ENCODE assay signal across 20 cellular contexts in the genomic region with DNA sequence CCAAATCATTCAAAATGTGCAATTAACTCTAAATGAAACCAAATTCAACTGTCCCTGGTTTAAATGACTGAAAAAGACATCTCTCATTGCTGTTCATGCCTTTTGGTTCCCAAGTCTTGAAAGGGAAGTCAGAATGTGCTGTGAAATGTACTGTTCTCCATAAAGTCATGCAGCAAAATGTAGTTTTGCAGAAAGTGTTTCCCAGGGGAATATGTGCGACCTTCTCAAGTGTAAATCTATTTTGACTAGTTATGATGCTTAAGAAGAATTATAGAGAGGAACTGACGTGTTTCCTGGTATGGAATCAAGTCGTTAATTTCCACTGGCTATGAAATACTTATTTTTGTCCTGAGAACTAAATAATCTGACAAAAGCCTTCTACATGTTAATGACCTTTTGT.
A peak's percentile ranks its signal among the peaks of the same experiment; 100 is the strongest.
DNase-seq lines count a peak whose midpoint lies in the region; ATAC-seq, FAIRE-seq and TF ChIP-seq lines count a peak whose summit lies in the region.
"Had no signal": no experiment of that assay in that cellular context is flagged by ENCODE, and none has a peak within 500 bp of the region (broad histone marks: within the 10 kb centered on the region; RNA-seq: fewer than 3 reads in every experiment).

No MANE protein-coding gene starts in this region.

- ATAC-seq in naive B cell (ENCODE audit: low read depth in 2 of 2) (peak in 1 of 2 donors; percentile 45), HG02623 (IDR thresholded peaks at IDR 0.05; ENCODE audit: unreplicated experiment) (no peak)
- ATAC-seq: PC-3 had no signal

- H2AFZ ChIP-seq in endothelial cell of umbilical vein (ENCODE audit: low read depth, low read length) = no peak overlapping the region

- intact Hi-C loops in endothelial cell of umbilical vein (cut with micrococcal nuclease) = no loop called here

- POLR2A ChIA-PET in endothelial cell of umbilical vein (lab: Charles Lee) = no interaction called here

- CTCF ChIA-PET in endothelial cell of umbilical vein (lab: Charles Lee) = no interaction called here

- BruUV-seq in endothelial cell of umbilical vein (replicated peaks; lab: Mats Ljungman, UMichigan) = no TSS peak

- dilution Hi-C loops in endothelial cell of umbilical vein (cut with MboI; ENCODE audit: extremely low pct_ligation_motif_present, low sequenced_read_pairs) = no loop called here

- TF ChIP-seq POLR2A in endothelial cell of umbilical vein (IDR thresholded peaks at IDR 0.05; ENCODE audit: low read depth, low read length) = no peak

- peak overlapping the region in 1 of 6 donors; percentile 38 for H3K27ac Mint-ChIP-seq in naive B cell
- H3K27ac Mint-ChIP-seq: CD4-positive, CD25-positive, alpha-beta regulatory T cell had no signal

- H3K36me3 ChIP-seq in endothelial cell of umbilical vein (ENCODE audit: control insufficient read depth in 2 of 2, extremely low read depth in 1 of 2, insufficient read depth in 2 of 2, low read length in 2 of 2) = no peaks in the 10 kb centered on the region
- H3K36me3 ChIP-seq in BE2C = no peaks in the 10 kb centered on the region

- peaks cover 0 to 1% of the 10 kb centered on the region in 2 experiments for H3K27me3 ChIP-seq in endothelial cell of umbilical vein (ENCODE audit: control insufficient read depth in 2 of 2, insufficient read depth in 2 of 2, low read length in 2 of 2)
- no peaks in the 10 kb centered on the region for H3K27me3 ChIP-seq in BE2C

- H4K20me1 ChIP-seq in endothelial cell of umbilical vein (replicated peaks; ENCODE audit: control insufficient read depth, extremely low read depth, insufficient read depth, low read length) = no peaks in the 10 kb centered on the region

- H3K9me3 ChIP-seq in endothelial cell of umbilical vein (replicated peaks; ENCODE audit: control insufficient read depth, insufficient read depth, low read length) (no peaks in the 10 kb centered on the region), BE2C (no peaks in the 10 kb centered on the region)

- H3K4me1 ChIP-seq in endothelial cell of umbilical vein (ENCODE audit: control insufficient read depth, extremely low read depth, insufficient read depth, low read length) = no peaks in the 10 kb centered on the region
- H3K4me1 ChIP-seq in BE2C = no peaks in the 10 kb centered on the region

- H3K36me3 Mint-ChIP-seq in naive B cell = no peaks in the 10 kb centered on the region
- H3K36me3 Mint-ChIP-seq: CD4-positive, CD25-positive, alpha-beta regulatory T cell had no signal

- DNase-seq in NOMO-1 treated with DMSO at 0.1 percent for 48 hours (lab: John Stamatoyannopoulos, UW; ENCODE audit: unreplicated experiment) (peak; percentile 43), NOMO-1 treated with dmso at 0.1 percent for 144 hours (lab: John Stamatoyannopoulos, UW; ENCODE audit: unreplicated experiment) (no peak), endothelial cell of umbilical vein (ENCODE audit: low read depth, low spot score) (peak; percentile 40), naive B cell (peak; percentile 4), BE2C (no peak), UCSD-AML1 (lab: John Stamatoyannopoulos, UW; ENCODE audit: unreplicated experiment) (no peak), medulla oblongata (ENCODE audit: extremely low spot score) (no peak)
- DNase-seq: 8988T; CD4-positive, CD25-positive, alpha-beta regulatory T cell; DMS79; H7; Kasumi-1; NCI-H1417; NCI-H1694 treated with DMSO at 0.1 percent for 48 hours; NCI-H2081 treated with DMSO at 0.1 percent for 48 hours; NCI-H446 treated with DMSO at 0.1 percent for 48 hours; PC-3; SHP77; SK-N-SH had no signal

- no peaks in the 10 kb centered on the region for H3K27me3 Mint-ChIP-seq in naive B cell
- H3K27me3 Mint-ChIP-seq: CD4-positive, CD25-positive, alpha-beta regulatory T cell had no signal

- TF ChIP-seq CTCF in endothelial cell of umbilical vein (IDR thresholded peaks at IDR 0.05; ENCODE audit: extremely low read depth in 1 of 2, insufficient read depth in 1 of 2, low read depth in 1 of 2, low read length in 2 of 2) (no peak), BE2C (IDR thresholded peaks at IDR 0.05; ENCODE audit: low read depth, low read length) (no peak)

- FAIRE-seq in endothelial cell of umbilical vein (lab: Jason Lieb, UNC) = peak; percentile 64

- H3K4me3 Mint-ChIP-seq in naive B cell = no peak overlapping the region
- H3K4me3 Mint-ChIP-seq: CD4-positive, CD25-positive, alpha-beta regulatory T cell had no signal

- H3K27ac ChIP-seq in endothelial cell of umbilical vein (ENCODE audit: insufficient read depth, low read depth, low read length) = no peak overlapping the region

- H3K9me3 Mint-ChIP-seq in naive B cell = peaks cover 6 to 29% (median 14%) of the 10 kb centered on the region in 7 donors

- H3K4me1 Mint-ChIP-seq in naive B cell = no peaks in the 10 kb centered on the region
- H3K4me1 Mint-ChIP-seq: CD4-positive, CD25-positive, alpha-beta regulatory T cell had no signal

- no peak overlapping the region for H3K4me2 ChIP-seq in endothelial cell of umbilical vein (ENCODE audit: insufficient read depth, low read length)
- H3K4me2 ChIP-seq: SK-N-SH had no signal

- no peaks in the 10 kb centered on the region for H3K79me2 ChIP-seq in endothelial cell of umbilical vein (ENCODE audit: control insufficient read depth, insufficient read depth, low read length)

- H3K9me1 ChIP-seq in endothelial cell of umbilical vein (replicated peaks; ENCODE audit: control insufficient read depth, extremely low read depth, insufficient read depth, low read length) = no peaks in the 10 kb centered on the region

- H3K4me3 ChIP-seq in endothelial cell of umbilical vein (replicated peaks in 1 of 3; ENCODE audit: insufficient read depth in 1 of 3, low read depth in 1 of 3, low read length in 3 of 3) (no peak overlapping the region), BE2C (ENCODE audit: low read depth, low read length) (no peak overlapping the region)

- H3K9ac ChIP-seq in endothelial cell of umbilical vein (replicated peaks; ENCODE audit: extremely low read depth, insufficient read depth, low read length) = no peak overlapping the region
- H3K9ac ChIP-seq: SK-N-SH had no signal

TF ChIP-seq in endothelial cell of umbilical vein, 7 proteins besides CTCF, POLR2A, EP300 and RAD21:
- TF ChIP-seq JUN (IDR thresholded peaks at IDR 0.05; ENCODE audit: borderline replicate concordance, insufficient read depth, insufficient read length, low read depth) (no peak), MAX (IDR thresholded peaks at IDR 0.05; ENCODE audit: insufficient read depth, insufficient read length) (no peak), MYC (IDR thresholded peaks at IDR 0.05; ENCODE audit: low read depth, low read length) (no peak)

Comparison
In these comparisons a context has a peak if more than half of its experiments do, and no peak if none do; other contexts are left out.
1. DNase-seq: peak in NOMO-1 treated with DMSO at 0.1 percent for 48 hours (single experiment), endothelial cell of umbilical vein (single experiment) and naive B cell (single experiment); none in NOMO-1 treated with dmso at 0.1 percent for 144 hours (single experiment), BE2C (single experiment), UCSD-AML1 (single experiment) and medulla oblongata (single experiment).